Comparison of ENCODE assay signal across 22 cellular contexts in genomic region chr9:99725852-99726251, GRCh38.
"Had no signal": no experiment of that assay in that cellular context is flagged by ENCODE, and none has a peak within 500 bp of the region (broad histone marks: within the 10 kb centered on the region; RNA-seq: fewer than 3 reads in every experiment).

No MANE protein-coding gene starts in this region.

- DNase-seq: KBM-7, MV-4-11, NCI-H1048, NCI-H1105 treated with DMSO at 0.1 percent for 48 hours, NCI-H1417 treated with DMSO at 0.1 percent for 48 hours, NCI-H146, NCI-H187, NCI-H2029, NCI-H2081 treated with DMSO at 0.1 percent for 48 hours, NCI-H2171, NCI-H226, NCI-H446, NCI-H510A, NCI-H524 treated with DMSO at 0.1 percent for 48 hours, NCI-H69, NCI-H774, Right ventricle myocardium superior, RPMI8226, SIG-M5 had no signal

- H3K4me1 ChIP-seq: SJSA1 had no signal

- H3K9me3 ChIP-seq: SJSA1 had no signal

- H3K27me3 ChIP-seq: SJSA1 had no signal

- H3K4me3 ChIP-seq: SJSA1, SK-N-MC had no signal

- H3K27ac ChIP-seq: SJSA1, SK-N-MC had no signal

- H3K36me3 ChIP-seq: SJSA1 had no signal

- FAIRE-seq: RCC 7860 had no signal
